1 cellular context compared by ENCODE assay signal in the genomic region with DNA sequence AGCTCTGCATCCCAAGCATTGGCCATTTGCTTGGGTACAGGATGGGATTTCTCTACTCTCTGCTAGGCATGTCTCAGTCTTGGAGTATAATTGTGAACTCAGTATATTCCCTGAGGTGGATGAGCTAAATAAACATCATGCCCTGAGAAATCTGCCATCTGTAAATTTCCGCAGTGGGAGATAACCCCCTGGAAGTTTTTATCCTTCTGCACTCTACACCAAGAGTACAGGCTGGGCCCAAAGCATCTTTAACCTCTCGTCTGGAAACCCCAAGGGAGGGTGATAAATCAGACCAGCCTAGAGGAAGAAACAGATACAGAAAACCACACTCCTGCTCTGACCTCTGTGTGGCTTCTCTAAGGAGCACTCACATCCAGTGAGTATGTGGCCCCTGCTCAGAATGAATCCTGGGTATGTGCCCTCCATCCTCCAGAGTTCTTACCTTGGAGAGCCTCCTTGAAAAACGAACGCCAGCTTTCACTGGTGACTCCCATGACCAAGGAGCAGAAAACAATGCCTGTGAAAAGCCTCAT.
TF ChIP-seq lines count a peak whose summit lies in the region.

No MANE protein-coding gene starts in this region.

TF ChIP-seq in GM23338, 12 proteins besides CTCF, POLR2A, EP300 and RAD21:
- TF ChIP-seq, protein P1, sequence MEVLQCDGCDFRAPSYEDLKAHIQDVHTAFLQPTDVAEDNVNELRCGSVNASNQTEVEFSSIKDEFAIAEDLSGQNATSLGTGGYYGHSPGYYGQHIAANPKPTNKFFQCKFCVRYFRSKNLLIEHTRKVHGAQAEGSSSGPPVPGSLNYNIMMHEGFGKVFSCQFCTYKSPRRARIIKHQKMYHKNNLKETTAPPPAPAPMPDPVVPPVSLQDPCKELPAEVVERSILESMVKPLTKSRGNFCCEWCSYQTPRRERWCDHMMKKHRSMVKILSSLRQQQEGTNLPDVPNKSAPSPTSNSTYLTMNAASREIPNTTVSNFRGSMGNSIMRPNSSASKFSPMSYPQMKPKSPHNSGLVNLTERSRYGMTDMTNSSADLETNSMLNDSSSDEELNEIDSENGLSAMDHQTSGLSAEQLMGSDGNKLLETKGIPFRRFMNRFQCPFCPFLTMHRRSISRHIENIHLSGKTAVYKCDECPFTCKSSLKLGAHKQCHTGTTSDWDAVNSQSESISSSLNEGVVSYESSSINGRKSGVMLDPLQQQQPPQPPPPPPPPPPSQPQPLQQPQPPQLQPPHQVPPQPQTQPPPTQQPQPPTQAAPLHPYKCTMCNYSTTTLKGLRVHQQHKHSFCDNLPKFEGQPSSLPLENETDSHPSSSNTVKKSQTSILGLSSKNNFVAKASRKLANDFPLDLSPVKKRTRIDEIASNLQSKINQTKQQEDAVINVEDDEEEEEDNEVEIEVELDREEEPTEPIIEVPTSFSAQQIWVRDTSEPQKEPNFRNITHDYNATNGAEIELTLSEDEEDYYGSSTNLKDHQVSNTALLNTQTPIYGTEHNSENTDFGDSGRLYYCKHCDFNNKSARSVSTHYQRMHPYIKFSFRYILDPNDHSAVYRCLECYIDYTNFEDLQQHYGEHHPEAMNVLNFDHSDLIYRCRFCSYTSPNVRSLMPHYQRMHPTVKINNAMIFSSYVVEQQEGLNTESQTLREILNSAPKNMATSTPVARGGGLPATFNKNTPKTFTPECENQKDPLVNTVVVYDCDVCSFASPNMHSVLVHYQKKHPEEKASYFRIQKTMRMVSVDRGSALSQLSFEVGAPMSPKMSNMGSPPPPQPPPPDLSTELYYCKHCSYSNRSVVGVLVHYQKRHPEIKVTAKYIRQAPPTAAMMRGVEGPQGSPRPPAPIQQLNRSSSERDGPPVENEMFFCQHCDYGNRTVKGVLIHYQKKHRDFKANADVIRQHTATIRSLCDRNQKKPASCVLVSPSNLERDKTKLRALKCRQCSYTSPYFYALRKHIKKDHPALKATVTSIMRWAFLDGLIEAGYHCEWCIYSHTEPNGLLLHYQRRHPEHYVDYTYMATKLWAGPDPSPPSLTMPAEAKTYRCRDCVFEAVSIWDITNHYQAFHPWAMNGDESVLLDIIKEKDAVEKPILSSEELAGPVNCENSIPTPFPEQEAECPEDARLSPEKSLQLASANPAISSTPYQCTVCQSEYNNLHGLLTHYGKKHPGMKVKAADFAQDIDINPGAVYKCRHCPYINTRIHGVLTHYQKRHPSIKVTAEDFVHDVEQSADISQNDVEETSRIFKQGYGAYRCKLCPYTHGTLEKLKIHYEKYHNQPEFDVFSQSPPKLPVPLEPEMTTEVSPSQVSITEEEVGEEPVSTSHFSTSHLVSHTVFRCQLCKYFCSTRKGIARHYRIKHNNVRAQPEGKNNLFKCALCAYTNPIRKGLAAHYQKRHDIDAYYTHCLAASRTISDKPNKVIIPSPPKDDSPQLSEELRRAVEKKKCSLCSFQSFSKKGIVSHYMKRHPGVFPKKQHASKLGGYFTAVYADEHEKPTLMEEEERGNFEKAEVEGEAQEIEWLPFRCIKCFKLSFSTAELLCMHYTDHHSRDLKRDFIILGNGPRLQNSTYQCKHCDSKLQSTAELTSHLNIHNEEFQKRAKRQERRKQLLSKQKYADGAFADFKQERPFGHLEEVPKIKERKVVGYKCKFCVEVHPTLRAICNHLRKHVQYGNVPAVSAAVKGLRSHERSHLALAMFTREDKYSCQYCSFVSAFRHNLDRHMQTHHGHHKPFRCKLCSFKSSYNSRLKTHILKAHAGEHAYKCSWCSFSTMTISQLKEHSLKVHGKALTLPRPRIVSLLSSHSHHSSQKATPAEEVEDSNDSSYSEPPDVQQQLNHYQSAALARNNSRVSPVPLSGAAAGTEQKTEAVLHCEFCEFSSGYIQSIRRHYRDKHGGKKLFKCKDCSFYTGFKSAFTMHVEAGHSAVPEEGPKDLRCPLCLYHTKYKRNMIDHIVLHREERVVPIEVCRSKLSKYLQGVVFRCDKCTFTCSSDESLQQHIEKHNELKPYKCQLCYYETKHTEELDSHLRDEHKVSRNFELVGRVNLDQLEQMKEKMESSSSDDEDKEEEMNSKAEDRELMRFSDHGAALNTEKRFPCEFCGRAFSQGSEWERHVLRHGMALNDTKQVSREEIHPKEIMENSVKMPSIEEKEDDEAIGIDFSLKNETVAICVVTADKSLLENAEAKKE (CRISPR knock-in tag; IDR thresholded peaks at IDR 0.05): no peak
- TF ChIP-seq CREB1 (CRISPR knock-in tag; IDR thresholded peaks at IDR 0.05; ENCODE audit: low read depth): no peak
